Comparison of ENCODE assay signal across 18 cellular contexts in the genomic region with DNA sequence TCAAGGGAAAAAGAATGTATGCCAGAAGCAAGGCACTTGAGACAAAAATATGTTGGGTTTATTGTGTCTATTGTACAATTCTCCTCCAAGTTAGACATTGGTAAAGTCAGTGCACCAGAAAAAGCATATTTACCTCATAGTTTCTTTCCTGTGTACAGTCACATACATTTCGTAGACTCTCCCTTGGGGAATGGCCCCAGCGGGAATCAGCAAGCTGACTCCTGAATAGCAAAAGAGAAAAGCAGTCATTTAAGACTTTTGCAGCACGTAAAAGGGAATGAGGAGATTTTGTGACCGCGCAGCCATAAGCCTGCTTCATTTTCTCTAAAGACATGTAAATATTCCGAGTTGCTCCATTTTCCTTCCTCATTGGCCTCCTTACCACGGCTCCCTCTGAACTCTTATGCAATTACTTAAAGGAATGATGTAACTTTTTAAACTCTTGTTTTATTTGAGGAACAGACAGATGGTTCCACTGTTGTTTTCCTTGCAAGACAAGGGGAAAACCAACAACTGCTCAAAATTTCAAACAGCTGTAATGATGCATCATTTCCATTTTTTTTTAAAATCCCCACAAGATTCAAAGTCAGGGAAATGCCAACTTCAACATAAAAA.
A peak's percentile ranks its signal among the peaks of the same experiment; 100 is the strongest.
DNase-seq lines count a peak whose midpoint lies in the region; ATAC-seq and TF ChIP-seq lines count a peak whose summit lies in the region.
"Had no signal": no experiment of that assay in that cellular context is flagged by ENCODE, and none has a peak within 500 bp of the region (broad histone marks: within the 10 kb centered on the region; RNA-seq: fewer than 3 reads in every experiment).

No MANE protein-coding gene starts in this region.

- no peak for ATAC-seq in HG03457 (IDR thresholded peaks at IDR 0.05; ENCODE audit: unreplicated experiment)

- H3K27me3 ChIP-seq in Loucy (ENCODE audit: insufficient read depth, low read length, poor library complexity, severe bottlenecking) (no peaks in the 10 kb centered on the region), mesenchymal stem cell (ENCODE audit: control insufficient read depth in 1 of 2, insufficient read depth in 1 of 2, low read length in 2 of 2) (no peaks in the 10 kb centered on the region)
- H3K27me3 ChIP-seq: Peyer's patch had no signal

- no peak overlapping the region for H3K27ac ChIP-seq in mesenchymal stem cell (ENCODE audit: low read length, poor library complexity, severe bottlenecking)
- H3K27ac ChIP-seq: Peyer's patch had no signal

- H2AK5ac ChIP-seq in mesenchymal stem cell (ENCODE audit: low read length, severe bottlenecking): no peak overlapping the region

- TF ChIP-seq CTCF in AG10803 (conservative IDR thresholded peaks at IDR 0.05; ENCODE audit: low read length): no peak
- TF ChIP-seq CTCF in Loucy (conservative IDR thresholded peaks at IDR 0.05; ENCODE audit: low read length): no peak

- H3K4ac ChIP-seq in mesenchymal stem cell (ENCODE audit: low read depth in 1 of 2, low read length in 2 of 2): no peak overlapping the region

- H4K20me1 ChIP-seq in Loucy (ENCODE audit: insufficient read depth, low read length, poor library complexity, severe bottlenecking): no peaks in the 10 kb centered on the region

- H3F3A ChIP-seq in Loucy (ENCODE audit: low read depth): no peaks in the 10 kb centered on the region

- H3K4me3 ChIP-seq in AG10803 (ENCODE audit: low read length) (no peak overlapping the region), Loucy (ENCODE audit: low read length, poor library complexity, severe bottlenecking) (no peak overlapping the region), mesenchymal stem cell (ENCODE audit: insufficient read depth in 1 of 2, low read depth in 1 of 2, low read length in 2 of 2) (no peak overlapping the region)
- H3K4me3 ChIP-seq: lung, Peyer's patch had no signal

- H2BK12ac ChIP-seq in mesenchymal stem cell (ENCODE audit: low read length in 2 of 2): no peak overlapping the region

- H3K18ac ChIP-seq in mesenchymal stem cell (ENCODE audit: low read depth in 1 of 2, low read length in 2 of 2): no peak overlapping the region

- H3K36me3 ChIP-seq in Loucy (ENCODE audit: insufficient read depth, low read length) (no peaks in the 10 kb centered on the region), mesenchymal stem cell (ENCODE audit: control insufficient read depth in 1 of 2, insufficient read depth in 2 of 2, low read depth in 1 of 2, low read length in 2 of 2) (no peaks in the 10 kb centered on the region)
- H3K36me3 ChIP-seq: Peyer's patch had no signal

- H3K4me1 ChIP-seq in Loucy (ENCODE audit: insufficient read depth, low read length, poor library complexity, severe bottlenecking): peaks cover 11% of the 10 kb centered on the region
- no peaks in the 10 kb centered on the region for H3K4me1 ChIP-seq in mesenchymal stem cell (ENCODE audit: control insufficient read depth, insufficient read depth, low read depth, low read length)
- H3K4me1 ChIP-seq: Peyer's patch had no signal

- no peaks in the 10 kb centered on the region for H3K9me3 ChIP-seq in Loucy (ENCODE audit: insufficient read depth, low read depth, low read length)
- H3K9me3 ChIP-seq in mesenchymal stem cell (ENCODE audit: control insufficient read depth, low read length): no peaks in the 10 kb centered on the region
- H3K9me3 ChIP-seq: Peyer's patch had no signal

- H3K9ac ChIP-seq in Loucy (ENCODE audit: low read depth, low read length, poor library complexity, severe bottlenecking): no peak overlapping the region
- no peak overlapping the region for H3K9ac ChIP-seq in mesenchymal stem cell (ENCODE audit: low read length)

- H3K23ac ChIP-seq in mesenchymal stem cell (ENCODE audit: low read length in 2 of 2): no peak overlapping the region

- intact Hi-C loops in head of caudate nucleus (cut with DNase I): no loop called here

- H3K79me1 ChIP-seq in mesenchymal stem cell (replicated peaks; ENCODE audit: low read length, poor library complexity, severe bottlenecking): no peaks in the 10 kb centered on the region

- H2BK15ac ChIP-seq in mesenchymal stem cell (ENCODE audit: low read depth, poor library complexity, severe bottlenecking): no peak overlapping the region

- DNase-seq in AG10803 (ENCODE audit: low read depth) (peak; percentile 46), amniotic epithelial cell (ENCODE audit: low read depth) (peak; percentile 16), mesenchymal stem cell (peak; percentile 32), T-helper 1 cell (no peak), head of caudate nucleus (no peak)
- DNase-seq in stimulated activated naive CD4-positive, alpha-beta T cell (lab: John Stamatoyannopoulos, UW): no peak
- DNase-seq: activated CD4-positive, alpha-beta T cell treated with anti-CD3 and anti-CD28 coated beads, Interleukin-2, amount 10 ng/mL, durations not matched to agents 7 days and 5 days; DMS79; foreskin fibroblast; HFFc6; NCI-H1105 treated with DMSO at 0.1 percent for 48 hours; NCI-H510A; Peyer's patch; small intestine; T-helper 2 cell had no signal

- H4K8ac ChIP-seq in mesenchymal stem cell (ENCODE audit: low read length): no peak overlapping the region

- H2BK5ac ChIP-seq in mesenchymal stem cell (ENCODE audit: low read depth, low read length, poor library complexity, severe bottlenecking): no peak overlapping the region

- no peak overlapping the region for H2BK120ac ChIP-seq in mesenchymal stem cell (ENCODE audit: low read depth, low read length)

- no peak overlapping the region for H4K91ac ChIP-seq in mesenchymal stem cell (ENCODE audit: low read length)

- no peaks in the 10 kb centered on the region for H3K9me2 ChIP-seq in Loucy (replicated peaks; ENCODE audit: low read depth, low read length)

- H2AFZ ChIP-seq in Loucy (ENCODE audit: low read length): 0 out of 2 replicates have a peak overlapping the region, but pooled peaks have one; percentile 70
- H2AFZ ChIP-seq in mesenchymal stem cell (ENCODE audit: low read depth, low read length): no peak overlapping the region

- H3K4me2 ChIP-seq in Loucy (ENCODE audit: low read depth, low read length, poor library complexity, severe bottlenecking) (no peak overlapping the region), mesenchymal stem cell (ENCODE audit: low read length, poor library complexity, severe bottlenecking) (no peak overlapping the region)

- H3K14ac ChIP-seq in mesenchymal stem cell (ENCODE audit: low read length in 2 of 2): no peak overlapping the region

- WGBS in mesenchymal stem cell: 93% methylated on average over 5 of the region's 7 CpGs

- H3K79me2 ChIP-seq in Loucy (ENCODE audit: insufficient read depth, low read length): no peaks in the 10 kb centered on the region

Comparison
In these comparisons a context has a peak if more than half of its experiments do, and no peak if none do; other contexts are left out.
1. DNase-seq: peak in AG10803 (single experiment), amniotic epithelial cell (single experiment) and mesenchymal stem cell (single experiment); none in T-helper 1 cell (0 of 5), head of caudate nucleus (0 of 42) and stimulated activated naive CD4-positive, alpha-beta T cell (0 of 6).